ENCODE assay signal across 8 cellular contexts in the genomic region with DNA sequence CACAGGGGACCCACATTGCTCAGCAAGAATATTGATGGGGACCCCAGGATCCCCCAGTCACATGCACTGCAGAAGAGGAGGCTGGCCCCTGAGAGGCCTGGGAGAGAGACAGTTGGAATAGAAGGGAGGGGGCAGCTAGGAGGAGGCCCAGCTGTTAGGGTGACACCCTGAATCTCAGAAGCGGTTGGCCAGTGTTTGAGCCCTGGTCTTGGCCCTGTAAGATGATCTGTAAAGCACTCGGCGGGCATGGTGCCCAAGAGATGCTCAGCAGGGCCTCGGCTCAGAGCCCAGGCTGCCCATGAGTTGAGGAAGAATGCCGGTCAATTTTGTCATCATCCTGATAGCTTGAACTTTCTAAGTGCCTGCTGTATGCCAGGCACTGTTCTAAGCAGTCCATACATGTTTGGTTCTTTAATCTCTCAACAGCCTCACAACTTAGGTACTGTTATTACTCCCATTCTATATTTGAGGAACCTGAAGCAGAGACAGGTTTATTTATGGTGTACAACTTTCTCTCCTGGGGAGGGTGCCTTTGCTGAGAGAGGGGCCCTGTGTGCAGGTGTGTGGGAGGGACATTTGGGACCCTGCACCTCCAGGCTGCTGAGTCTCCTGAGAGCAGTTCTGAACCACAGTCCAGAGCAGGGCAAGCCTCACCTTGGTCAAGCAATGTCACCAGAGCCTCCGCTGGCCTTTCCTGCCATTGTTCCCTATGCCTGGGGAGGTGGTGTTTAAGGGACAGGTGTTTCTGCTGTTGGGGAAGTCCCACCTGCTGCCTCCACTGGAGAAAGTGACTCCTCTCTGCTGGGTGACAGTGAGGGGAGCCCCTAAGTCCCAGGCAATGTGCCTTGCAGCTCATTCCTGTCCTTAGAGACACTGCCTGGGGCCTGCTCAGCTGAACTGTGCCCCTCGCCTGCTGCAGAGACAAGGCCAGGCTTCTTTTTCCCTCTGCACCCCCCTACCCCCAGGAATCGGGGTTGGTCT.
DNase-seq lines count a peak whose midpoint lies in the region; TF ChIP-seq lines count a peak whose summit lies in the region.

No MANE protein-coding gene starts in this region.

- no peaks in the 10 kb centered on the region for H3K9me3 ChIP-seq in neutrophil

- H3K36me3 ChIP-seq in neutrophil = peaks cover 47% of the 10 kb centered on the region

- no peaks in the 10 kb centered on the region for H3K27me3 ChIP-seq in neutrophil

- TF ChIP-seq CTCF in LNCaP clone FGC (IDR thresholded peaks at IDR 0.05; ENCODE audit: control insufficient read depth, extremely low read depth, insufficient read depth) (no peak), neutrophil (IDR thresholded peaks at IDR 0.05) (no peak)

- peaks cover 99 to 100% of the 10 kb centered on the region in 2 experiments for H3K4me1 ChIP-seq in neutrophil (ENCODE audit: control insufficient read depth in 1 of 2, insufficient read depth in 1 of 2, low read depth in 1 of 2, low read length in 1 of 2)

- DNase-seq in COLO668 (lab: John Stamatoyannopoulos, UW; ENCODE audit: unreplicated experiment) (peak; percentile 17), LNCaP clone FGC (ENCODE audit: low read depth) (peak; percentile 22), epidermal melanocyte (ENCODE audit: insufficient read length, low spot score) (no peak), hepatic stellate cell (ENCODE audit: low spot score) (no peak), NAMALWA (ENCODE audit: low spot score) (no peak), NCI-H748 treated with DMSO at 0.1 percent for 48 hours (lab: John Stamatoyannopoulos, UW) (no peak)
- peak; percentile 54 for DNase-seq in activated naive CD4-positive, alpha-beta T cell treated with anti-CD3 and anti-CD28 coated beads, Interleukin-2, amount 50 U/mL, for 16 hours

- H3K4me3 ChIP-seq in LNCaP clone FGC (ENCODE audit: low read depth, low read length) = no peak overlapping the region
- peak overlapping the region in 1 of 2 experiments; percentile 7 for H3K4me3 ChIP-seq in neutrophil (ENCODE audit: low read depth in 1 of 2, low read length in 1 of 2)

- peak overlapping the region; percentile 98 for H3K27ac ChIP-seq in neutrophil

Comparison
In these comparisons a context has a peak if more than half of its experiments do, and no peak if none do; other contexts are left out.
1. DNase-seq: peak in COLO668 (single experiment), LNCaP clone FGC (single experiment) and activated naive CD4-positive, alpha-beta T cell treated with anti-CD3 and anti-CD28 coated beads, Interleukin-2, amount 50 U/mL, for 16 hours (single experiment); none in epidermal melanocyte (single experiment), hepatic stellate cell (single experiment), NAMALWA (single experiment) and NCI-H748 treated with DMSO at 0.1 percent for 48 hours (single experiment).